ENCODE assay signal across 8 cellular contexts in the genomic region with DNA sequence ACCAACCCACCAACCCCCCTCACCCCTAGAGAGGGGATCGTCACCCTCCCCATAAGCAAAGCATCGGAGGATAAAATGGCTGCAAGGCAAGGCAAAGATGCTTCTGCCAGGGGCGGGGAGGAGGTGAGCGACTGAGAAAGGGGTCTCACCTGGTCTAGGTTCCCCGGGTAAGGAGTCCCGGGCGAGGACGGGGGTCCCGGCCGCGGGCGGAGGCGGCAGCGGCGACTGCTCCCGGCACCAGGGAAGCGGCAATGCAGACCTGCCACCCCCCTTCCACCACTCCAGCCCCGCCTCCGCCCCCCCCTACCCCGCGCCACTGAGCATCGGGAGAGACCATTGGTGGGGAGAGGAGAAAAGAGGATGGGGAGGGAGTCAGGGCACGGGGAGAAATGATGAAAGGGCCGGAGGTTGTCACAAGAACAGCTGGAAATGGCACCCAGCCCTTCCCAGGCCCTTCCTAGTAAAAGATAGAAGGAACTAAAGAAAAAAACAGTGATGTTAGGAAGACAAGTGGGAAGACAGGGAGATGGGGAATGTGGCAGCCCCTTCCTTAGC. TPM values are rescaled to one million over a fixed set of nuclear protein-coding genes. Genes with fewer than 3 reads are reported as not detected.
DNase-seq lines count a peak whose midpoint lies in the region; ATAC-seq and TF ChIP-seq lines count a peak whose summit lies in the region.

A gene with protein sequence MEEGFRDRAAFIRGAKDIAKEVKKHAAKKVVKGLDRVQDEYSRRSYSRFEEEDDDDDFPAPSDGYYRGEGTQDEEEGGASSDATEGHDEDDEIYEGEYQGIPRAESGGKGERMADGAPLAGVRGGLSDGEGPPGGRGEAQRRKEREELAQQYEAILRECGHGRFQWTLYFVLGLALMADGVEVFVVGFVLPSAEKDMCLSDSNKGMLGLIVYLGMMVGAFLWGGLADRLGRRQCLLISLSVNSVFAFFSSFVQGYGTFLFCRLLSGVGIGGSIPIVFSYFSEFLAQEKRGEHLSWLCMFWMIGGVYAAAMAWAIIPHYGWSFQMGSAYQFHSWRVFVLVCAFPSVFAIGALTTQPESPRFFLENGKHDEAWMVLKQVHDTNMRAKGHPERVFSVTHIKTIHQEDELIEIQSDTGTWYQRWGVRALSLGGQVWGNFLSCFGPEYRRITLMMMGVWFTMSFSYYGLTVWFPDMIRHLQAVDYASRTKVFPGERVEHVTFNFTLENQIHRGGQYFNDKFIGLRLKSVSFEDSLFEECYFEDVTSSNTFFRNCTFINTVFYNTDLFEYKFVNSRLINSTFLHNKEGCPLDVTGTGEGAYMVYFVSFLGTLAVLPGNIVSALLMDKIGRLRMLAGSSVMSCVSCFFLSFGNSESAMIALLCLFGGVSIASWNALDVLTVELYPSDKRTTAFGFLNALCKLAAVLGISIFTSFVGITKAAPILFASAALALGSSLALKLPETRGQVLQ (minus strand): TSS at position 255 of the 555 bp plus-strand sequence. CDS start 4,004 bp downstream, outside the sequence.

- peaks cover 0 to 1% (median 0%) of the 10 kb centered on the region in 7 donors for H3K9me3 Mint-ChIP-seq in CD4-positive, CD25-positive, alpha-beta regulatory T cell
- no peaks in the 10 kb centered on the region for H3K9me3 Mint-ChIP-seq in brain

- H3K27ac ChIP-seq in CD4-positive, CD25-positive, alpha-beta regulatory T cell (ENCODE audit: insufficient read depth, low read length, poor library complexity, severe bottlenecking) = no peak within 1 kb of the TSS

- H3K36me3 Mint-ChIP-seq in CD4-positive, CD25-positive, alpha-beta regulatory T cell = peaks cover 8% of the 10 kb centered on the region
- H3K36me3 Mint-ChIP-seq in brain = peaks cover 14% of the 10 kb centered on the region

- peak within 1 kb of the TSS; percentile 71 for H3K4me3 ChIP-seq in CD4-positive, CD25-positive, alpha-beta regulatory T cell (ENCODE audit: low read depth, low read length)

- peaks cover 20% of the 10 kb centered on the region for H3K4me1 ChIP-seq in CD4-positive, CD25-positive, alpha-beta regulatory T cell (ENCODE audit: control insufficient read depth, insufficient read depth, low read length, poor library complexity, severe bottlenecking)

- TF ChIP-seq CTCF in brain (conservative IDR thresholded peaks at IDR 0.05) = no peak

- ATAC-seq in CD4-positive, CD25-positive, alpha-beta regulatory T cell (ENCODE audit: low read depth in 2 of 2) = peak; percentile 35 to 52
- ATAC-seq in GM18517 (IDR thresholded peaks at IDR 0.05; ENCODE audit: unreplicated experiment) = no peak

- peaks cover 0 to 52% (median 15%) of the 10 kb centered on the region in 4 donors for H3K4me1 Mint-ChIP-seq in CD4-positive, CD25-positive, alpha-beta regulatory T cell
- peaks cover 54% of the 10 kb centered on the region for H3K4me1 Mint-ChIP-seq in brain

- H3K9me3 ChIP-seq in CD4-positive, CD25-positive, alpha-beta regulatory T cell (ENCODE audit: control insufficient read depth in 2 of 2, low read length in 2 of 2) = no peaks in the 10 kb centered on the region

- peaks cover 4% of the 10 kb centered on the region for H3K36me3 ChIP-seq in CD4-positive, CD25-positive, alpha-beta regulatory T cell (ENCODE audit: control insufficient read depth, insufficient read depth, low read length)

- peak within 1 kb of the TSS; percentile 82 to 90 (median 88) for H3K4me3 Mint-ChIP-seq in CD4-positive, CD25-positive, alpha-beta regulatory T cell
- peak within 1 kb of the TSS; percentile 86 to 98 (median 88) for H3K4me3 Mint-ChIP-seq in brain

- peaks cover 12% of the 10 kb centered on the region for H3K27me3 Mint-ChIP-seq in CD4-positive, CD25-positive, alpha-beta regulatory T cell
- peaks cover 9% of the 10 kb centered on the region for H3K27me3 Mint-ChIP-seq in brain

- peaks cover 5% of the 10 kb centered on the region for H3K27me3 ChIP-seq in CD4-positive, CD25-positive, alpha-beta regulatory T cell (ENCODE audit: control insufficient read depth, insufficient read depth, low read length)

- peak in 2 of 3 donors; percentile 22 to 41 for DNase-seq in CD4-positive, CD25-positive, alpha-beta regulatory T cell
- DNase-seq in Kasumi-1 (lab: John Stamatoyannopoulos, UW) = peak; percentile 71 to 74
- DNase-seq in T-helper 1 cell = peak; percentile 20 to 50 (median 32)
- peak; percentile 89 for DNase-seq in iPS-NIHi7 (ENCODE audit: extremely low spot score)
- DNase-seq in stimulated activated CD4-positive, alpha-beta T cell treated with anti-CD3 and anti-CD28 coated beads, Interleukin-12 subunit alpha, Interleukin-12 subunit beta, amount 100 ng/mL, for 4 hours = peak; percentile 46
- no peak for DNase-seq in 8988T

- peak within 1 kb of the TSS; percentile 65 to 91 (median 86) for H3K27ac Mint-ChIP-seq in CD4-positive, CD25-positive, alpha-beta regulatory T cell
- peak within 1 kb of the TSS; percentile 86 to 99 (median 98) for H3K27ac Mint-ChIP-seq in brain

RNA-seq across cellular contexts. Expression of the gene that starts here (rescaled TPM):
- 3.3 TPM for total RNA-seq in CD4-positive, CD25-positive, alpha-beta regulatory T cell
- polyA plus RNA-seq in CD4-positive, CD25-positive, alpha-beta regulatory T cell = 1 to 10 TPM in 3 of 4 donors, under 1 TPM in 1; 0.91 to 2.7 (median 1.4) TPM
- polyA plus RNA-seq in brain (ENCODE audit: insufficient read depth, low read depth, low replicate concordance) = 112 TPM

Comparison
In these comparisons a context has a peak if more than half of its experiments do, and no peak if none do; other contexts are left out.
1. RNA of the gene that starts here (polyA plus RNA-seq): 112 TPM in brain (single experiment); 0.91 to 2.7 TPM in CD4-positive, CD25-positive, alpha-beta regulatory T cell; every median in the first group is over 10 times any median in the second.